In genomic region chr1:234605983-234606730, GRCh38 we compare ENCODE assay signal across 1 cellular context.
A peak's percentile ranks its signal among the peaks of the same experiment; 100 is the strongest.
TF ChIP-seq lines count a peak whose summit lies in the region.

No MANE protein-coding gene starts in this region.

TF ChIP-seq in K562, 482 proteins besides CTCF, POLR2A, EP300 and RAD21 (continued from another document and continues in another):
- TF ChIP-seq CBX1 (IDR thresholded peaks at IDR 0.05; ENCODE audit: low read depth), result no peak
- no peak for TF ChIP-seq CC2D1A (IDR thresholded peaks at IDR 0.05)
- no peak for TF ChIP-seq SIN3B (IDR thresholded peaks at IDR 0.05; ENCODE audit: low read depth)
- TF ChIP-seq FIP1L1 (IDR thresholded peaks at IDR 0.05; ENCODE audit: low read depth, low read length, poor library complexity, severe bottlenecking), result no peak
- no peak for TF ChIP-seq STAG1 (CRISPR knock-in tag; IDR thresholded peaks at IDR 0.05; ENCODE audit: borderline replicate concordance)
- no peak for TF ChIP-seq ARNT (IDR thresholded peaks at IDR 0.05)
- no peak for TF ChIP-seq HCFC1 (IDR thresholded peaks at IDR 0.05; ENCODE audit: low read depth, low read length)
- TF ChIP-seq ZNF696 (CRISPR knock-in tag; conservative IDR thresholded peaks at IDR 0.05), result no peak
- no peak for TF ChIP-seq STAT5B (CRISPR knock-in tag; IDR thresholded peaks at IDR 0.05)
- no peak for TF ChIP-seq ZNF3 (CRISPR knock-in tag; IDR thresholded peaks at IDR 0.05)
- TF ChIP-seq TCF7 (IDR thresholded peaks at IDR 0.05; ENCODE audit: borderline replicate concordance), result no peak
- no peak for TF ChIP-seq VEZF1 (CRISPR knock-in tag; IDR thresholded peaks at IDR 0.05)
- no peak; the same call in 1 of the 2 replicates for TF ChIP-seq ARID4B (CRISPR knock-in tag; IDR thresholded peaks at IDR 0.05)
- TF ChIP-seq MXD1 (CRISPR knock-in tag; IDR thresholded peaks at IDR 0.05; ENCODE audit: borderline replicate concordance, poor library complexity, severe bottlenecking), result no peak
- TF ChIP-seq RFX5 (IDR thresholded peaks at IDR 0.05; ENCODE audit: low read depth, low read length), result no peak
- no peak for TF ChIP-seq CTCFL (IDR thresholded peaks at IDR 0.05; ENCODE audit: borderline replicate concordance, insufficient read depth, low read depth, low read length, poor library complexity, severe bottlenecking)
- TF ChIP-seq E2F5 (CRISPR knock-in tag; IDR thresholded peaks at IDR 0.05), result no peak
- no peak for TF ChIP-seq SNRNP70 (optimal IDR thresholded peaks at IDR 0.05; ENCODE audit: low read depth, low read length)
- TF ChIP-seq ETV5 (CRISPR knock-in tag; IDR thresholded peaks at IDR 0.05; ENCODE audit: low read depth), result no peak
- TF ChIP-seq CREB3 (tag; conservative IDR thresholded peaks at IDR 0.05; ENCODE audit: low read depth), result no peak
- 0 out of 2 replicates have a peak, but pooled peaks have one; percentile 33 for TF ChIP-seq ZNF23 (CRISPR knock-in tag; IDR thresholded peaks at IDR 0.05)
- no peak for TF ChIP-seq STAT6 (CRISPR knock-in tag; IDR thresholded peaks at IDR 0.05)
- TF ChIP-seq TSC22D4 (tag; IDR thresholded peaks at IDR 0.05), result no peak
- TF ChIP-seq ZBTB9 (CRISPR knock-in tag; IDR thresholded peaks at IDR 0.05), result 0 out of 2 replicates have a peak, but pooled peaks have one; percentile 10
- peak; percentile 66; the same call in 1 of the 2 replicates for TF ChIP-seq TOE1 (IDR thresholded peaks at IDR 0.05; ENCODE audit: borderline replicate concordance)
- TF ChIP-seq TOE1 (CRISPR knock-in tag; IDR thresholded peaks at IDR 0.05; ENCODE audit: borderline replicate concordance, low read depth), result no peak
- TF ChIP-seq ARHGAP35 (IDR thresholded peaks at IDR 0.05; ENCODE audit: partially characterized antibody), result no peak
- TF ChIP-seq ELF4 (CRISPR knock-in tag; IDR thresholded peaks at IDR 0.05), result peak; percentile 66; the same call in 1 of the 2 replicates
- TF ChIP-seq ZNF282 (CRISPR knock-in tag; IDR thresholded peaks at IDR 0.05), result no peak
- no peak for TF ChIP-seq KAT8 (IDR thresholded peaks at IDR 0.05; ENCODE audit: low read depth)
- no peak for TF ChIP-seq ZNF121 (CRISPR knock-in tag; conservative IDR thresholded peaks at IDR 0.05)
- TF ChIP-seq MED1 (CRISPR knock-in tag; IDR thresholded peaks at IDR 0.05; ENCODE audit: borderline replicate concordance), result no peak
- TF ChIP-seq WHSC1 (IDR thresholded peaks at IDR 0.05; ENCODE audit: low read length), result no peak
- no peak; the same call in 1 of the 2 replicates for TF ChIP-seq PML (IDR thresholded peaks at IDR 0.05; ENCODE audit: low read length)
- peak; percentile 69 for TF ChIP-seq RBFOX2 (IDR thresholded peaks at IDR 0.05; ENCODE audit: low read depth, low read length)
- no peak for TF ChIP-seq GTF2B (IDR thresholded peaks at IDR 0.05; ENCODE audit: extremely low read depth, insufficient read length)
- no peak for TF ChIP-seq BCL6 (CRISPR knock-in tag; IDR thresholded peaks at IDR 0.05)
- peak; percentile 75; the same call in 1 of the 2 replicates for TF ChIP-seq THRB (CRISPR knock-in tag; conservative IDR thresholded peaks at IDR 0.05)
- no peak for TF ChIP-seq CBX3 (IDR thresholded peaks at IDR 0.05; ENCODE audit: borderline replicate concordance in 1 of 2, low read length in 2 of 2)
- no peak for TF ChIP-seq ZNF561 (CRISPR knock-in tag; conservative IDR thresholded peaks at IDR 0.05)
- TF ChIP-seq MXI1 (IDR thresholded peaks at IDR 0.05; ENCODE audit: low read depth, low read length), result peak; percentile 60
- no peak for TF ChIP-seq SMAD1 (IDR thresholded peaks at IDR 0.05; ENCODE audit: low read depth, low read length, partially characterized antibody)
- TF ChIP-seq ZBTB33 (CRISPR knock-in tag; IDR thresholded peaks at IDR 0.05), result no peak
- peak; percentile 67 for TF ChIP-seq BHLHE40 (IDR thresholded peaks at IDR 0.05; ENCODE audit: low read length)
- TF ChIP-seq RBM25 (IDR thresholded peaks at IDR 0.05; ENCODE audit: low read depth, low read length, severe bottlenecking), result no peak
